Comparison of ENCODE assay signal across 13 cellular contexts in the genomic region with DNA sequence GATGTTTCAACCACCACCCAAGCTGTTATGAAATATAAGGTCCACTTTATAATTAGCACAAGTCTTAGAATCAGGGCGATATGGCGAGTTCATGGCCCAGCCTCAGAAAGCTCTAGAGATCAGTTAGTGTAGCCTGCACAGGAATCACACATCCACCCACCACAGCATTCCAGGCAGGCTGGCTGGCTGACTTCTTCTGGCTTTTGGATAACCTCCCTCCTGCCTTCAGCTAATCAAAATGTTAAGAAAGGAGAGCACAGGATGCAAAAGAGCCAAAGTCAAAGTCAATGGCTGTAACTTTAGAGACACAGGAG. TPM values are rescaled to one million over a fixed set of nuclear protein-coding genes. Genes with fewer than 3 reads are reported as not detected.
DNase-seq lines count a peak whose midpoint lies in the region; ATAC-seq and TF ChIP-seq lines count a peak whose summit lies in the region.
"Had no signal": no experiment of that assay in that cellular context is flagged by ENCODE, and none has a peak within 500 bp of the region (broad histone marks: within the 10 kb centered on the region; RNA-seq: fewer than 3 reads in every experiment).

No MANE protein-coding gene starts in this region.

- H3K4me1 Mint-ChIP-seq in CD14-positive monocyte (peaks cover 48% of the 10 kb centered on the region), T-helper 17 cell (peaks cover 47% of the 10 kb centered on the region)

- H3K9me3 Mint-ChIP-seq in CD14-positive monocyte, result no peaks in the 10 kb centered on the region

- H3K4me3 Mint-ChIP-seq in CD14-positive monocyte (no peak overlapping the region), T-helper 17 cell (no peak overlapping the region)

- H3K4me1 ChIP-seq in psoas muscle, result peaks cover 54% of the 10 kb centered on the region

- no peak for TF ChIP-seq CTCF in CD14-positive monocyte (IDR thresholded peaks at IDR 0.05)
- TF ChIP-seq CTCF in psoas muscle (IDR thresholded peaks at IDR 0.05), result no peak

- peaks cover 0 to 7% (median 0%) of the 10 kb centered on the region in 3 donors for H3K27me3 Mint-ChIP-seq in CD14-positive monocyte (ENCODE audit: low read depth in 3 of 3)
- no peaks in the 10 kb centered on the region for H3K27me3 Mint-ChIP-seq in T-helper 17 cell

- peak overlapping the region; percentile 68 for H3K27ac ChIP-seq in psoas muscle

- H3K9me3 ChIP-seq in T-helper 17 cell (ENCODE audit: control insufficient read depth, low read length, poor library complexity, severe bottlenecking) (no peaks in the 10 kb centered on the region), psoas muscle (no peaks in the 10 kb centered on the region)

- WGBS in psoas muscle, 3 donors, result 57 to 68% (median 60%) methylated on average over 2 of the region's 2 CpGs

- H3K36me3 ChIP-seq in psoas muscle (ENCODE audit: insufficient read depth in 1 of 2, low read depth in 1 of 2), result no peaks in the 10 kb centered on the region

- H3K27ac Mint-ChIP-seq in CD14-positive monocyte (peak overlapping the region in 6 of 7 donors; percentile 20 to 59 (median 46)), T-helper 17 cell (peak overlapping the region; percentile 86)

- H3K27me3 ChIP-seq in psoas muscle (ENCODE audit: insufficient read depth in 3 of 3, low read length in 2 of 3), result no peaks in the 10 kb centered on the region

- no peak overlapping the region for H3K4me3 ChIP-seq in psoas muscle

- no peak for DNase-seq in CD14-positive monocyte (ENCODE audit: low spot score)
- DNase-seq in T-helper 17 cell, result no peak
- DNase-seq in cardiac septum (ENCODE audit: low spot score), result peak; percentile 78
- peak; percentile 55 to 68 for DNase-seq in psoas muscle
- DNase-seq in effector CD4-positive, alpha-beta T cell, result no peak
- no peak for DNase-seq in pons (ENCODE audit: low spot score)
- DNase-seq: activated naive CD4-positive, alpha-beta T cell treated with Interleukin-2 at 50 U/mL for 16 hours; COR-L47; left colon; NCI-H2029 treated with DMSO at 0.1 percent for 48 hours; stimulated activated CD4-positive, alpha-beta T cell treated with anti-CD3 and anti-CD28 coated beads, Interleukin-12 subunit alpha, Interleukin-12 subunit beta, amount 100 ng/mL, for 4 hours had no signal

- H3K36me3 Mint-ChIP-seq in CD14-positive monocyte, result peaks cover 37 to 46% of the 10 kb centered on the region in 2 donors
- peaks cover 2% of the 10 kb centered on the region for H3K36me3 Mint-ChIP-seq in T-helper 17 cell (ENCODE audit: low read depth)

- intact Hi-C loops in CD14-positive monocyte (cut with micrococcal nuclease), result loop anchor here in 1 of 2 donors (2.0 kb wide), 1 partner anchor 14 kb away; no protein-coding TSS in a partner anchor
- intact Hi-C loops in cardiac septum (cut with DNase I), result no loop called here
- intact Hi-C loops in psoas muscle (cut with DNase I), result no loop called here

- ATAC-seq in T-helper 17 cell, result no peak
- ATAC-seq in psoas muscle, result peak in 3 of 4 donors; percentile 7 to 23 (median 20)
- no peak for ATAC-seq in GM18867 (IDR thresholded peaks at IDR 0.05; ENCODE audit: unreplicated experiment)
- ATAC-seq in GM18861 (IDR thresholded peaks at IDR 0.05; ENCODE audit: unreplicated experiment), result no peak
- ATAC-seq: left colon had no signal

RNA-seq across cellular contexts. Expression of gene SH3BP5, which starts 15.3 kb away (rescaled TPM):
- polyA plus RNA-seq in CD14-positive monocyte (10 to 100 TPM; 10.7 to 22.8 TPM), psoas muscle (10 to 100 TPM; 42.8 to 63.0 (median 59.2) TPM)
- total RNA-seq in T-helper 17 cell (10 to 100 TPM; 50.7 to 78.4 TPM), cardiac septum (11.4 TPM), psoas muscle (10 to 100 TPM; 14.4 to 57.1 (median 23.6) TPM)

Comparison
In these comparisons a context has a peak if more than half of its experiments do, and no peak if none do; other contexts are left out.
1. DNase-seq: peak in cardiac septum (single experiment) and psoas muscle (2 of 2); none in CD14-positive monocyte (single experiment), T-helper 17 cell (0 of 3), effector CD4-positive, alpha-beta T cell (single experiment) and pons (single experiment).
2. ATAC-seq: peak in psoas muscle (3 of 4); none in T-helper 17 cell (single experiment), GM18867 (single experiment) and GM18861 (single experiment).